Comparison of ENCODE assay signal across 8 cellular contexts in genomic region chr9:14323083-14323968, GRCh38. TPM values are rescaled to one million over a fixed set of nuclear protein-coding genes. Genes with fewer than 3 reads are reported as not detected.
DNase-seq lines count a peak whose midpoint lies in the region; ATAC-seq and TF ChIP-seq lines count a peak whose summit lies in the region.

No MANE protein-coding gene starts in this region.

- no peak for TF ChIP-seq CTCF in omental fat pad (IDR thresholded peaks at IDR 0.05)

- peaks cover 69% of the 10 kb centered on the region for H3K27me3 Mint-ChIP-seq in stimulated activated naive CD8-positive, alpha-beta T cell treated with anti-CD3 and anti-CD28 coated beads, Interleukin-15, Interleukin-2, amounts not matched to agents 100 ng/mL and 50 ng/mL, for 24 hours

- H3K4me1 ChIP-seq in mononuclear cell (ENCODE audit: insufficient read depth, low read length), result peaks cover 10% of the 10 kb centered on the region

- H3K4me1 Mint-ChIP-seq in stimulated activated naive CD8-positive, alpha-beta T cell treated with anti-CD3 and anti-CD28 coated beads, Interleukin-15, Interleukin-2, amounts not matched to agents 100 ng/mL and 50 ng/mL, for 24 hours (ENCODE audit: low read depth), result peaks cover 32% of the 10 kb centered on the region

- no peak for DNase-seq in stimulated activated naive CD8-positive, alpha-beta T cell treated with anti-CD3 and anti-CD28 coated beads, Interleukin-15, Interleukin-2, amounts not matched to agents 100 U/mL and 50 U/mL, for 24 hours
- DNase-seq in NCI-H2196 treated with DMSO at 0.1 percent for 48 hours (lab: John Stamatoyannopoulos, UW; ENCODE audit: unreplicated experiment) (peak; percentile 37), ACHN (no peak), activated gamma-delta T cell (lab: John Stamatoyannopoulos, UW) (no peak), omental fat pad (ENCODE audit: low spot score) (no peak)

- peak overlapping the region; percentile 84 for H3K27ac Mint-ChIP-seq in stimulated activated naive CD8-positive, alpha-beta T cell treated with anti-CD3 and anti-CD28 coated beads, Interleukin-15, Interleukin-2, amounts not matched to agents 100 ng/mL and 50 ng/mL, for 24 hours

- H3K9me3 Mint-ChIP-seq in stimulated activated naive CD8-positive, alpha-beta T cell treated with anti-CD3 and anti-CD28 coated beads, Interleukin-15, Interleukin-2, amounts not matched to agents 100 ng/mL and 50 ng/mL, for 24 hours, result peaks cover 4% of the 10 kb centered on the region

- no peaks in the 10 kb centered on the region for H3K9me3 ChIP-seq in mononuclear cell (ENCODE audit: low read depth, low read length)

- in situ Hi-C loops in ACHN (cut with HindIII; ENCODE audit: low pct_ligation_motif_present, low pct_unique_long_range_greater_than_20kb, low sequenced_read_pairs), result no loop called here

- peaks cover 3% of the 10 kb centered on the region for H3K36me3 Mint-ChIP-seq in stimulated activated naive CD8-positive, alpha-beta T cell treated with anti-CD3 and anti-CD28 coated beads, Interleukin-15, Interleukin-2, amounts not matched to agents 100 ng/mL and 50 ng/mL, for 24 hours (ENCODE audit: low read depth)

- peaks cover 85% of the 10 kb centered on the region for H3K27me3 ChIP-seq in mononuclear cell (ENCODE audit: insufficient read depth, low read length)

- peak overlapping the region; percentile 44 for H3K4me3 ChIP-seq in mononuclear cell (ENCODE audit: low read length)

- H3K27ac ChIP-seq in cingulate gyrus (ENCODE audit: low read depth, low read length), result peak overlapping the region; percentile 93

- peak overlapping the region; percentile 79 for H3K4me3 Mint-ChIP-seq in stimulated activated naive CD8-positive, alpha-beta T cell treated with anti-CD3 and anti-CD28 coated beads, Interleukin-15, Interleukin-2, amounts not matched to agents 100 ng/mL and 50 ng/mL, for 24 hours

- ATAC-seq in stimulated activated naive CD8-positive, alpha-beta T cell treated with anti-CD3 and anti-CD28 coated beads, Interleukin-15, Interleukin-2, amounts not matched to agents 100 U/mL and 50 U/mL, for 24 hours, result no peak
- ATAC-seq in omental fat pad (ENCODE audit: low FRiP score), result no peak

RNA-seq across cellular contexts. Expression of gene NFIB, which starts 9.4 kb away (rescaled TPM):
- total RNA-seq in mononuclear cell (0.42 TPM), omental fat pad (100 to 1,000 TPM in 3 of 4 donors, 10 to 100 TPM in 1; 55.1 to 265 (median 106) TPM)

Comparison
In these comparisons a context has a peak if more than half of its experiments do, and no peak if none do; other contexts are left out.
1. RNA of gene NFIB, which starts 9.4 kb away (total RNA-seq): 55.1 to 265 TPM in omental fat pad; 0.42 TPM in mononuclear cell (single experiment); every median in the first group is over 10 times any median in the second.